In the genomic region with DNA sequence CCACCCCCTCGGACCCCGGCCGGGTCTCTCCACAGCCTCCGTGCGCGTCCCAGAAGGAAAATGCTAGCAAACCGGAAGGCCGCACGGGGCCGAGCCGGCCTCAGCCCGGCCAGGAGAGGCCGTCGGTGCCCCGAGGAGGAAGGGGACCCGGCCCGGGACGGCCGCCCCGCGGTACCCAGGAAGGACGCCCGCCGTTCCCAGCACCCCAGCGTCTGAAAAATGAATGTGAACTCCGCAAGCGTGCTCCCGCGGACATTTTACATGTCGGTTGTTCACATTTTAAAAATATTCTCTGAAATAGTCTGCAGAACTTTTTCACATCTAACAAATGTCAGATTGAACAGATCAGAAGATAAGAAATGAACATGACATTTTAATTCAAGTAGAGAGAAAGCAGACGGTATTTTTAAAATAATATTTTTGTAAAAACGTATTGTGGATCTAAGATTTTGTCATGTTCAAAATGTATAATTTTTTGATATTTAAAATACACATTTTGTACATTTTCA, we compare ENCODE assay signal across 23 cellular contexts.
DNase-seq lines count a peak whose midpoint lies in the region; ATAC-seq, FAIRE-seq and TF ChIP-seq lines count a peak whose summit lies in the region.
"Had no signal": no experiment of that assay in that cellular context is flagged by ENCODE, and none has a peak within 500 bp of the region (broad histone marks: within the 10 kb centered on the region; RNA-seq: fewer than 3 reads in every experiment).

No MANE protein-coding gene starts in this region.

- no peaks in the 10 kb centered on the region for H3K36me3 ChIP-seq in SK-N-MC (ENCODE audit: insufficient read depth, low read length)
- no peaks in the 10 kb centered on the region for H3K36me3 ChIP-seq in pancreas
- H3K36me3 ChIP-seq: HAP-1, uterus, WERI-Rb-1 had no signal

- peaks cover 0 to 11% (median 5%) of the 10 kb centered on the region in 3 donors for H3K4me1 ChIP-seq in pancreas
- H3K4me1 ChIP-seq: HAP-1 had no signal

- no peak for FAIRE-seq in pancreas (lab: Jason Lieb, UNC)
- FAIRE-seq: GM19239 had no signal

- TF ChIP-seq CTCF in pancreas (IDR thresholded peaks at IDR 0.05) = no peak

- H3K4me3 ChIP-seq in SK-N-MC (no peak overlapping the region), iPS-18c (ENCODE audit: insufficient read depth, low read depth, low read length) (peak overlapping the region; percentile 41), pancreas (peak overlapping the region in 3 of 4 donors; percentile 11 to 43 (median 30))
- H3K4me3 ChIP-seq: HAP-1 had no signal

- peak in 3 of 4 donors; percentile 19 to 52 (median 26) for ATAC-seq in pancreas
- no peak for ATAC-seq in stimulated activated naive CD8-positive, alpha-beta T cell treated with anti-CD3 and anti-CD28 coated beads, Interleukin-15, amount 100 ng/mL, for 72 hours
- ATAC-seq: activated CD8-positive, alpha-beta T cell treated with anti-CD3 and anti-CD28 coated beads for 36 hours; stimulated activated naive B cell treated with anti-CD40 and anti-IgM and Interleukin-4, amounts not matched to agents 10 μg/mL and 1 μg/mL and 100 μg/mL, for 72 hours had no signal

- 19 to 26% methylated on average over 31 to 32 of the region's 32 CpGs for WGBS in pancreas, 2 donors

- DNase-seq in ELF-1 (ENCODE audit: low read depth, low spot score) (peak; percentile 40), SK-N-MC (ENCODE audit: low read depth, low spot score) (no peak), pancreas (no peak), cerebellum (ENCODE audit: low spot score) (no peak), NAMALWA (ENCODE audit: low spot score) (no peak), NOMO-1 treated with DMSO at 0.1 percent for 48 hours (lab: John Stamatoyannopoulos, UW; ENCODE audit: unreplicated experiment) (no peak)
- DNase-seq in stimulated activated naive CD8-positive, alpha-beta T cell treated with anti-CD3 and anti-CD28 coated beads, Interleukin-15, amount 100 ng/mL, for 72 hours = no peak
- DNase-seq: activated CD8-positive, alpha-beta T cell treated with anti-CD3 and anti-CD28 coated beads for 36 hours; activated T-cell treated with anti-CD3 and anti-CD28 coated beads, Interleukin-2, amount 50 U/mL, for 48 hours; CD8-positive, alpha-beta memory T cell; DND-41; immature natural killer cell; MM.1S; NCI-H1694 treated with DMSO at 0.1 percent for 48 hours; stimulated activated naive B cell treated with anti-CD40 and anti-IgM and Interleukin-4, amounts not matched to agents 10 μg/mL and 1 μg/mL and 100 μg/mL, for 72 hours; T-helper 1 cell; uterus; WERI-Rb-1 had no signal

- H3K27ac ChIP-seq in SK-N-MC (peak overlapping the region; percentile 25; the same call in 1 of the 2 replicates), pancreas (no peak overlapping the region)
- H3K27ac ChIP-seq: uterus, WERI-Rb-1 had no signal

- no peak overlapping the region for H3K4me3 Mint-ChIP-seq in stimulated activated naive CD8-positive, alpha-beta T cell treated with anti-CD3 and anti-CD28 coated beads, Interleukin-15, amount 100 ng/mL, for 72 hours
- H3K4me3 Mint-ChIP-seq: activated CD8-positive, alpha-beta T cell treated with anti-CD3 and anti-CD28 coated beads for 36 hours; CD8-positive, alpha-beta memory T cell; immature natural killer cell; neural crest cell; stimulated activated naive B cell treated with anti-CD40 and anti-IgM and Interleukin-4, amounts not matched to agents 10 μg/mL and 1 μg/mL and 100 μg/mL, for 72 hours had no signal

- H3K9ac ChIP-seq in SK-N-MC (ENCODE audit: insufficient read length) = peak overlapping the region; percentile 41

- no peaks in the 10 kb centered on the region for H3K9me3 Mint-ChIP-seq in stimulated activated naive CD8-positive, alpha-beta T cell treated with anti-CD3 and anti-CD28 coated beads, Interleukin-15, amount 100 ng/mL, for 72 hours
- H3K9me3 Mint-ChIP-seq: activated CD8-positive, alpha-beta T cell treated with anti-CD3 and anti-CD28 coated beads for 36 hours; neural crest cell; stimulated activated naive B cell treated with anti-CD40 and anti-IgM and Interleukin-4, amounts not matched to agents 10 μg/mL and 1 μg/mL and 100 μg/mL, for 72 hours had no signal

- peaks cover 49% of the 10 kb centered on the region for H3K27me3 Mint-ChIP-seq in stimulated activated naive CD8-positive, alpha-beta T cell treated with anti-CD3 and anti-CD28 coated beads, Interleukin-15, amount 100 ng/mL, for 72 hours

- H3K9me3 ChIP-seq in SK-N-MC (ENCODE audit: low read depth, low read length) = no peaks in the 10 kb centered on the region
- peaks cover 1% of the 10 kb centered on the region for H3K9me3 ChIP-seq in iPS-18c (ENCODE audit: control insufficient read depth, insufficient read depth, low read length)
- H3K9me3 ChIP-seq in pancreas = no peaks in the 10 kb centered on the region
- H3K9me3 ChIP-seq: HAP-1, uterus had no signal

- intact Hi-C loops in pancreas (cut with DNase I) = no loop called here

- peaks cover 5% of the 10 kb centered on the region for H3K4me1 Mint-ChIP-seq in stimulated activated naive CD8-positive, alpha-beta T cell treated with anti-CD3 and anti-CD28 coated beads, Interleukin-15, amount 100 ng/mL, for 72 hours

- no peak overlapping the region for H3K27ac Mint-ChIP-seq in stimulated activated naive CD8-positive, alpha-beta T cell treated with anti-CD3 and anti-CD28 coated beads, Interleukin-15, amount 100 ng/mL, for 72 hours
- H3K27ac Mint-ChIP-seq: activated CD8-positive, alpha-beta T cell treated with anti-CD3 and anti-CD28 coated beads for 36 hours; activated naive CD8-positive, alpha-beta T cell; CD8-positive, alpha-beta memory T cell; immature natural killer cell; stimulated activated naive B cell treated with anti-CD40 and anti-IgM and Interleukin-4, amounts not matched to agents 10 μg/mL and 1 μg/mL and 100 μg/mL, for 72 hours had no signal

- peaks cover 0 to 21% (median 10%) of the 10 kb centered on the region in 4 donors for H3K27me3 ChIP-seq in pancreas
